ENCODE assay signal across 1 cellular context in genomic region chr5:98076501-98076900, GRCh38.
TF ChIP-seq lines count a peak whose summit lies in the region.

No MANE protein-coding gene starts in this region.

TF ChIP-seq in GM23338, 12 proteins besides CTCF, POLR2A, EP300 and RAD21 (continued from another document):
- no peak for TF ChIP-seq ZNF462 (CRISPR knock-in tag; IDR thresholded peaks at IDR 0.05)
- no peak for TF ChIP-seq CREB1 (CRISPR knock-in tag; IDR thresholded peaks at IDR 0.05; ENCODE audit: low read depth)
